In genomic region chr4:183101956-183102480, GRCh38 we compare ENCODE assay signal across 22 cellular contexts. TPM values are rescaled to one million over a fixed set of nuclear protein-coding genes. Genes with fewer than 3 reads are reported as not detected.
DNase-seq lines count a peak whose midpoint lies in the region; ATAC-seq, FAIRE-seq and TF ChIP-seq lines count a peak whose summit lies in the region.
"Had no signal": no experiment of that assay in that cellular context is flagged by ENCODE, and none has a peak within 500 bp of the region (broad histone marks: within the 10 kb centered on the region; RNA-seq: fewer than 3 reads in every experiment).

No MANE protein-coding gene starts in this region.

- H3K27me3 ChIP-seq in bronchial epithelial cell (ENCODE audit: control insufficient read depth, insufficient read depth, low read length) (no peaks in the 10 kb centered on the region), liver (ENCODE audit: control insufficient read depth in 4 of 4, insufficient read depth in 4 of 4, low read length in 3 of 4) (no peaks in the 10 kb centered on the region)
- H3K27me3 ChIP-seq: MG63 had no signal

- peak overlapping the region; percentile 22 to 73 for H3K27ac ChIP-seq in liver (ENCODE audit: low read depth in 1 of 2, low read length in 2 of 2)
- H3K27ac ChIP-seq: 22Rv1; BLaER1 treated with 17β-estradiol and CSF1 and Interleukin-3, amounts not matched to agents 10 nM and 100 nM had no signal

- WGBS in liver, result 37% methylated on average over 4 of the region's 4 CpGs
- WGBS in lower leg skin, 2 donors, result 49 to 58% methylated on average over 4 of the region's 4 CpGs

- H3K9me3 Mint-ChIP-seq in type B pancreatic cell, result no peaks in the 10 kb centered on the region
- H3K9me3 Mint-ChIP-seq: activated T-cell treated with anti-CD3 and anti-CD28 coated beads, Interleukin-2, amount 50 U/mL, for 72 hours; natural killer cell treated with Interleukin-12 subunit alpha and Interleukin-12 subunit beta and Interleukin-15 and Interleukin-18, amount 100 ng/mL, for 72 hours had no signal

- H3K36me3 Mint-ChIP-seq in type B pancreatic cell, result no peaks in the 10 kb centered on the region
- H3K36me3 Mint-ChIP-seq: activated naive CD8-positive, alpha-beta T cell; natural killer cell treated with Interleukin-12 subunit alpha and Interleukin-12 subunit beta and Interleukin-15 and Interleukin-18, amount 100 ng/mL, for 72 hours had no signal

- peaks cover 12% of the 10 kb centered on the region for H3K4me1 Mint-ChIP-seq in type B pancreatic cell (ENCODE audit: unreplicated experiment)

- TF ChIP-seq CTCF in bronchial epithelial cell (IDR thresholded peaks at IDR 0.05; ENCODE audit: insufficient read depth, low read length, severe bottlenecking), result no peak
- TF ChIP-seq CTCF in liver (IDR thresholded peaks at IDR 0.05; ENCODE audit: low read depth, low read length, missing input control), result no peak
- TF ChIP-seq CTCF in type B pancreatic cell (conservative IDR thresholded peaks at IDR 0.05), result no peak
- no peak for TF ChIP-seq CTCF in lower leg skin (IDR thresholded peaks at IDR 0.05)

- H3K4me1 ChIP-seq in liver (ENCODE audit: control insufficient read depth in 4 of 4, insufficient read depth in 4 of 4, low read length in 3 of 4), result peaks cover 16 to 29% (median 24%) of the 10 kb centered on the region in 4 donors

- no peaks in the 10 kb centered on the region for H3K36me3 ChIP-seq in bronchial epithelial cell (ENCODE audit: control insufficient read depth, insufficient read depth, low read length)
- no peaks in the 10 kb centered on the region for H3K36me3 ChIP-seq in liver (ENCODE audit: control insufficient read depth in 4 of 4, insufficient read depth in 3 of 4, low read depth in 1 of 4, low read length in 3 of 4)
- H3K36me3 ChIP-seq: BLaER1 treated with 17β-estradiol and CSF1 and Interleukin-3, amounts not matched to agents 10 nM and 100 nM; MG63 had no signal

- TF ChIP-seq POLR2A in lower leg skin (IDR thresholded peaks at IDR 0.05), result no peak

- H3K27ac Mint-ChIP-seq in type B pancreatic cell, result no peak overlapping the region
- H3K27ac Mint-ChIP-seq: activated CD8-positive, alpha-beta T cell treated with anti-CD3 and anti-CD28 coated beads, Interleukin-2, amount 10 ng/mL, durations not matched to agents 7 days and 5 days; activated naive CD8-positive, alpha-beta T cell; activated T-cell treated with anti-CD3 and anti-CD28 coated beads, Interleukin-2, amount 50 U/mL, for 72 hours; natural killer cell treated with Interleukin-12 subunit alpha and Interleukin-12 subunit beta and Interleukin-15 and Interleukin-18, amount 100 ng/mL, for 72 hours had no signal

- H3K27me3 Mint-ChIP-seq in type B pancreatic cell, result peaks cover 8% of the 10 kb centered on the region

- DNase-seq in NCI-H510A treated with DMSO at 0.1 percent for 48 hours (lab: John Stamatoyannopoulos, UW) (peak; percentile 18), NCI-H510A (lab: John Stamatoyannopoulos, UW) (no peak), bronchial epithelial cell (ENCODE audit: low read depth) (peak; percentile 39), type B pancreatic cell (ENCODE audit: extremely low spot score, unreplicated experiment) (no peak), lower leg skin (ENCODE audit: low spot score in 2 of 2) (no peak)
- DNase-seq: activated CD8-positive, alpha-beta T cell treated with anti-CD3 and anti-CD28 coated beads, Interleukin-2, amount 10 ng/mL, durations not matched to agents 7 days and 5 days; activated T-cell treated with anti-CD3 and anti-CD28 coated beads, Interleukin-2, amount 50 U/mL, for 72 hours; erythroblast; MG63; NCI-H187; NCI-H446; SHP77; stimulated activated CD4-positive, alpha-beta T cell treated with anti-CD3 and anti-CD28 coated beads, Interleukin-12 subunit alpha, Interleukin-12 subunit beta, amount 100 ng/mL, for 4 hours; T-helper 2 cell had no signal

- H3K4me3 Mint-ChIP-seq in type B pancreatic cell, result peak overlapping the region; percentile 30
- H3K4me3 Mint-ChIP-seq: activated CD8-positive, alpha-beta T cell treated with anti-CD3 and anti-CD28 coated beads, Interleukin-2, amount 10 ng/mL, durations not matched to agents 7 days and 5 days; activated naive CD8-positive, alpha-beta T cell; activated T-cell treated with anti-CD3 and anti-CD28 coated beads, Interleukin-2, amount 50 U/mL, for 72 hours; natural killer cell treated with Interleukin-12 subunit alpha and Interleukin-12 subunit beta and Interleukin-15 and Interleukin-18, amount 100 ng/mL, for 72 hours had no signal

- ATAC-seq in HG03097 (IDR thresholded peaks at IDR 0.05; ENCODE audit: low FRiP score, unreplicated experiment) (no peak), HG03196 (IDR thresholded peaks at IDR 0.05; ENCODE audit: unreplicated experiment) (no peak)
- ATAC-seq: activated CD8-positive, alpha-beta T cell treated with anti-CD3 and anti-CD28 coated beads, Interleukin-2, amount 10 ng/mL, durations not matched to agents 7 days and 5 days; activated T-cell treated with anti-CD3 and anti-CD28 coated beads, Interleukin-2, amount 50 U/mL, for 72 hours; natural killer cell treated with Interleukin-12 subunit alpha and Interleukin-12 subunit beta and Interleukin-15 and Interleukin-18, amount 100 ng/mL, for 72 hours had no signal

- intact Hi-C loops in lower leg skin (cut with DNase I; ENCODE audit: low total_unique reads), result no loop called here

- no peak overlapping the region for H3K9ac ChIP-seq in liver (ENCODE audit: low read depth in 1 of 2, low read length in 2 of 2)
- H3K9ac ChIP-seq: BLaER1 treated with 17β-estradiol and CSF1 and Interleukin-3, amounts not matched to agents 10 nM and 100 nM had no signal

- TF ChIP-seq RAD21 in liver (IDR thresholded peaks at IDR 0.05), result no peak

- no peaks in the 10 kb centered on the region for H3K9me3 ChIP-seq in liver (ENCODE audit: control insufficient read depth in 4 of 4, low read length in 3 of 4)
- H3K9me3 ChIP-seq: MG63 had no signal

- no peak for FAIRE-seq in bronchial epithelial cell (lab: Jason Lieb, UNC)
- FAIRE-seq: GM12892 had no signal

- H3K4me3 ChIP-seq in bronchial epithelial cell (ENCODE audit: low read depth, low read length) (no peak overlapping the region), liver (ENCODE audit: low read depth in 1 of 3, low read length in 3 of 3) (no peak overlapping the region), lower leg skin (ENCODE audit: low read depth, poor library complexity, severe bottlenecking) (no peak overlapping the region)
- H3K4me3 ChIP-seq: BLaER1 treated with 17β-estradiol and CSF1 and Interleukin-3, amounts not matched to agents 10 nM and 100 nM had no signal

TF ChIP-seq in liver, 16 proteins besides CTCF, POLR2A, EP300 and RAD21 (continues in another document):
- TF ChIP-seq RXRA (IDR thresholded peaks at IDR 0.05) (peak in 1 of 2 donors; percentile 24), HNF4G (IDR thresholded peaks at IDR 0.05) (no peak), NR2F2 (IDR thresholded peaks at IDR 0.05) (no peak), FOXA2 (IDR thresholded peaks at IDR 0.05) (peak; percentile 50), HNF4A (conservative IDR thresholded peaks at IDR 0.05) (no peak), REST (IDR thresholded peaks at IDR 0.05) (no peak), YY1 (IDR thresholded peaks at IDR 0.05) (no peak), FOXA1 (IDR thresholded peaks at IDR 0.05) (no peak), JUND (IDR thresholded peaks at IDR 0.05) (peak in 1 of 2 donors; percentile 74), ATF3 (IDR thresholded peaks at IDR 0.05) (no peak), EGR1 (IDR thresholded peaks at IDR 0.05; ENCODE audit: low read depth in 2 of 2) (no peak), MAX (IDR thresholded peaks at IDR 0.05) (no peak)

RNA-seq across cellular contexts. Expression of gene WWC2, which starts 3.0 kb away (rescaled TPM):
- total RNA-seq in bronchial epithelial cell (13.2 and 13.4 TPM in 2 replicates), liver (10 to 100 TPM; 10.5 to 60.1 TPM), type B pancreatic cell (ENCODE audit: low replicate concordance) (23.9 and 24.6 TPM in 2 replicates), lower leg skin (10 to 100 TPM; 11.2 to 14.7 (median 12.4) TPM)
- 10 to 100 TPM in 1 of 2 donors, 1 to 10 TPM in 1; 8.6 to 16.1 TPM for polyA plus RNA-seq in liver

Comparison
In these comparisons a context has a peak if more than half of its experiments do, and no peak if none do; other contexts are left out.
1. DNase-seq: peak in NCI-H510A treated with DMSO at 0.1 percent for 48 hours (single experiment) and bronchial epithelial cell (single experiment); none in NCI-H510A (single experiment), type B pancreatic cell (single experiment) and lower leg skin (0 of 2).